ENCODE assay signal across 11 cellular contexts in the genomic region with DNA sequence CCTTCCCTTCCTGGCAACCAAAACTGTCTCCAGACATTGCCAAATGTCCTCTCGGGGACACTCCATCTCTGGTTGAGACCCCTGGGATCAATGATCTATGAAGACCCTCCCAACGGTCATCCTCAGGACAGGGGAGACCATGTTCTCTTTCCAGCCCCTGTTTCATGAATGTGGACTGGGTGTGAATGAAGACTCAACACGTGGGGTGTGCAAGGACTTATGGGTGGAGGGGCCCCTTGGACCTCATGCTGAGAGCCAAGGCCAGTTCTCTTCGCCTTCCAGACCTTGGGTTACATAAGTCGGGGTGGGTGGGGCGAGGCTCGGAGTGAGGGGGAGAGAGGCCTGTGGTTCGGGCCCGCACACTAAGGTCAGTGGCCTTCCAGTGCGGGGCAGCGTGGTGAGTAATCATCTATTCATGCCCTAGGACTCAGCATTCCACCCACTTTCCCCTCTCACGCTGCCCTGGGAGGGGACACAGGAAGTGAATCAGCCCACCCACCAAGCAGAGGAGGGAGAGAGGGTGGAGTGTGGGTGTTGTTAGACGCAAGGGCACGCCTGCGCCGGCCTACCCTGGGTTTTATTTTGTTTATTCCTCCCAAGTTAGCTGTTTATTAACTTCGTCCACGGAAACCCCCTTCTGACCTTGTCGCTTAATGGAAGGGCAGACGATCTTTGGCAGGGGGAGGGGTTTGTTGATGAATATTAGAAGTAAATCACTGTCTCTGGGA. TPM values are rescaled to one million over a fixed set of nuclear protein-coding genes. Genes with fewer than 3 reads are reported as not detected.
DNase-seq lines count a peak whose midpoint lies in the region; ATAC-seq, FAIRE-seq and TF ChIP-seq lines count a peak whose summit lies in the region.
"Had no signal": no experiment of that assay in that cellular context is flagged by ENCODE, and none has a peak within 500 bp of the region (broad histone marks: within the 10 kb centered on the region; RNA-seq: fewer than 3 reads in every experiment).

No MANE protein-coding gene starts in this region.

- H3K9me3 ChIP-seq in RWPE2 (ENCODE audit: severe bottlenecking): no peaks in the 10 kb centered on the region
- H3K9me3 ChIP-seq: ovary had no signal

- no peaks in the 10 kb centered on the region for H3K27me3 ChIP-seq in RWPE2 (ENCODE audit: insufficient read depth, poor library complexity, severe bottlenecking)
- H3K27me3 ChIP-seq: ovary had no signal

- TF ChIP-seq CTCF in RWPE2 (IDR thresholded peaks at IDR 0.05; ENCODE audit: poor library complexity, severe bottlenecking) (no peak), fibroblast of the aortic adventitia (IDR thresholded peaks at IDR 0.05; ENCODE audit: insufficient read depth, low read length) (no peak)

- ATAC-seq in RWPE2 (ENCODE audit: low read depth) (peak; percentile 55), GM21515 (IDR thresholded peaks at IDR 0.05; ENCODE audit: unreplicated experiment) (no peak), HG02885 (IDR thresholded peaks at IDR 0.05; ENCODE audit: poor library complexity, unreplicated experiment) (no peak)

- H3K4me3 ChIP-seq in RWPE2 (ENCODE audit: severe bottlenecking) (no peak overlapping the region), fibroblast of the aortic adventitia (ENCODE audit: low read depth, low read length) (no peak overlapping the region), skeletal muscle cell (ENCODE audit: low read depth, low read length) (no peak overlapping the region)
- H3K4me3 ChIP-seq: ovary had no signal

- no peak for TF ChIP-seq POLR2A in H54 (IDR thresholded peaks at IDR 0.05; ENCODE audit: low read depth, low read length)

- H3K27ac ChIP-seq in RWPE2 (ENCODE audit: poor library complexity, severe bottlenecking): peak overlapping the region; percentile 40
- H3K27ac ChIP-seq: ovary had no signal

- H3K36me3 ChIP-seq in RWPE2 (ENCODE audit: low read depth): no peaks in the 10 kb centered on the region
- H3K36me3 ChIP-seq: ovary had no signal

- DNase-seq in H54 (ENCODE audit: insufficient read length, low spot score): peak; percentile 67
- DNase-seq in RWPE2 (ENCODE audit: low spot score): peak; percentile 80
- DNase-seq in fibroblast of the aortic adventitia (ENCODE audit: low read depth): peak; percentile 91
- peak; percentile 90 for DNase-seq in skeletal muscle cell (ENCODE audit: low read depth)
- no peak for DNase-seq in midbrain (lab: John Stamatoyannopoulos, UW)
- no peak for DNase-seq in NCI-H748 treated with DMSO at 0.1 percent for 48 hours (lab: John Stamatoyannopoulos, UW)
- DNase-seq: activated CD4-positive, alpha-beta T cell treated with anti-CD3 and anti-CD28 coated beads, Interleukin-2, amount 50 U/mL, for 1 hour had no signal

- FAIRE-seq in H54 (lab: Jason Lieb, UNC): peak; percentile 64
- FAIRE-seq: GM18507 had no signal

- peaks cover 15% of the 10 kb centered on the region for H3K4me1 ChIP-seq in RWPE2 (ENCODE audit: insufficient read depth, poor library complexity, severe bottlenecking)

RNA-seq across cellular contexts. Expression of a gene that starts 6.7 kb away (rescaled TPM):
- 13.2 TPM in 1 of 2 replicates, not detected in the other for total RNA-seq in fibroblast of the aortic adventitia (ENCODE audit: low replicate concordance)

Comparison
In these comparisons a context has a peak if more than half of its experiments do, and no peak if none do; other contexts are left out.
1. DNase-seq: peak in H54 (single experiment), RWPE2 (single experiment), fibroblast of the aortic adventitia (single experiment) and skeletal muscle cell (single experiment); none in midbrain (single experiment) and NCI-H748 treated with DMSO at 0.1 percent for 48 hours (single experiment).